Comparison of ENCODE assay signal across 8 cellular contexts in the genomic region with DNA sequence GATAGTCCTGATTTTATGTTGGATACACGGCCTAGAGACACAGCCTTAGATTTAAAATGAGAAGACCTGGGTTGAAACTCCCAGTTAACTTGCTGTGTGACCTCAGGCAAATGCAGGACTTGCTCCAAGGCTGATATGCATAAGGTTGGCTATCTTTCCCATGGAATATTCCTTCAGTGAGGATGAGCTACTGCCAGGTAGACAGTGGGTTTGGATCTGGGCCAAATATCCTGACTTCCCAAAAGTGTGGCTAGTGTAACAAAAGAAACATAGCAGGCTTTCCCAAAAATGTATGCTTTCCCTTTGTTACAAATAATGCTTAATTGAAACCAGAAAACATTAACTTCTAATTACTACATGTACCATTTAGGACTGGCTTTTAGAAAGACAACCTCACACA. TPM values are rescaled to one million over a fixed set of nuclear protein-coding genes. Genes with fewer than 3 reads are reported as not detected.
DNase-seq lines count a peak whose midpoint lies in the region; ATAC-seq and TF ChIP-seq lines count a peak whose summit lies in the region.

No MANE protein-coding gene starts in this region.

- H3K27ac ChIP-seq in right atrium auricular region, result peak overlapping the region; percentile 90 to 96
- H3K27ac ChIP-seq in vagina, result peak overlapping the region; percentile 90

- TF ChIP-seq POLR2A in vagina (IDR thresholded peaks at IDR 0.05), result no peak

- no peaks in the 10 kb centered on the region for H3K9me3 ChIP-seq in right atrium auricular region
- no peaks in the 10 kb centered on the region for H3K9me3 ChIP-seq in mucosa of stomach (ENCODE audit: control insufficient read depth, low read length)
- H3K9me3 ChIP-seq in vagina, result no peaks in the 10 kb centered on the region

- H3K4me1 ChIP-seq in right atrium auricular region, result peaks cover 0 to 26% of the 10 kb centered on the region in 2 donors
- H3K4me1 ChIP-seq in mucosa of stomach (ENCODE audit: control insufficient read depth, insufficient read depth, low read length), result peaks cover 11% of the 10 kb centered on the region
- peaks cover 43% of the 10 kb centered on the region for H3K4me1 ChIP-seq in vagina

- DNase-seq in right atrium auricular region (ENCODE audit: low spot score) (no peak), Right ventricle myocardium inferior (ENCODE audit: missing footprints) (no peak), vagina (ENCODE audit: extremely low spot score in 2 of 2) (no peak), ecto neural progenitor cell (ENCODE audit: low spot score) (no peak), SHP77 treated with DMSO at 0.1 percent for 48 hours (lab: John Stamatoyannopoulos, UW) (no peak)
- DNase-seq in stimulated activated CD4-positive, alpha-beta T cell treated with anti-CD3 and anti-CD28 coated beads, Interleukin-15, amount 100 ng/mL, for 24 hours, result no peak

- peaks cover 4% of the 10 kb centered on the region for H3K36me3 ChIP-seq in right atrium auricular region
- H3K36me3 ChIP-seq in mucosa of stomach (ENCODE audit: control insufficient read depth, insufficient read depth, low read length), result no peaks in the 10 kb centered on the region
- peaks cover 0 to 5% of the 10 kb centered on the region in 2 donors for H3K36me3 ChIP-seq in vagina

- peaks cover 11% of the 10 kb centered on the region for H3K27me3 Mint-ChIP-seq in brain

- no peak for ATAC-seq in Right ventricle myocardium inferior

- peaks cover 0 to 3% (median 0%) of the 10 kb centered on the region in 5 experiments for H3K9me3 Mint-ChIP-seq in brain

- intact Hi-C loops in Right ventricle myocardium inferior (cut with DNase I) (loop anchor here (5.0 kb wide), 1 partner anchor 559 kb away; a partner anchor contains a TSS), vagina (cut with DNase I) (no loop called here)

- peaks cover 47% of the 10 kb centered on the region for H3K4me1 Mint-ChIP-seq in brain

- peaks cover 8% of the 10 kb centered on the region for H3K36me3 Mint-ChIP-seq in brain

- H3K4me3 Mint-ChIP-seq in brain, result peak overlapping the region; percentile 91 to 98 (median 97)

- TF ChIP-seq CTCF in right atrium auricular region (IDR thresholded peaks at IDR 0.05) (no peak), brain (conservative IDR thresholded peaks at IDR 0.05) (no peak), vagina (IDR thresholded peaks at IDR 0.05) (no peak)

- peak overlapping the region in 1 of 2 donors; percentile 86 for H3K4me3 ChIP-seq in right atrium auricular region
- H3K4me3 ChIP-seq in mucosa of stomach (ENCODE audit: low read length), result peak overlapping the region; percentile 72
- peak overlapping the region; percentile 93 to 99 for H3K4me3 ChIP-seq in vagina

- H3K9ac ChIP-seq in mucosa of stomach (ENCODE audit: low read length), result peak overlapping the region; percentile 81

- H3K27me3 ChIP-seq in right atrium auricular region (no peaks in the 10 kb centered on the region), mucosa of stomach (ENCODE audit: control insufficient read depth, insufficient read depth, low read length) (no peaks in the 10 kb centered on the region), vagina (no peaks in the 10 kb centered on the region)

- peak overlapping the region; percentile 90 to 96 (median 92) for H3K27ac Mint-ChIP-seq in brain

RNA-seq across cellular contexts. Expression of a gene that starts 0.7 kb away (rescaled TPM):
- total RNA-seq in right atrium auricular region, result 1 to 10 TPM; 6.9 to 7.9 TPM
- total RNA-seq in Right ventricle myocardium inferior, result 6.4 TPM
- 9.5 TPM for polyA plus RNA-seq in brain (ENCODE audit: insufficient read depth, low read depth, low replicate concordance)
- 16.7 TPM for total RNA-seq in vagina
